ENCODE assay signal across 6 cellular contexts in the genomic region with DNA sequence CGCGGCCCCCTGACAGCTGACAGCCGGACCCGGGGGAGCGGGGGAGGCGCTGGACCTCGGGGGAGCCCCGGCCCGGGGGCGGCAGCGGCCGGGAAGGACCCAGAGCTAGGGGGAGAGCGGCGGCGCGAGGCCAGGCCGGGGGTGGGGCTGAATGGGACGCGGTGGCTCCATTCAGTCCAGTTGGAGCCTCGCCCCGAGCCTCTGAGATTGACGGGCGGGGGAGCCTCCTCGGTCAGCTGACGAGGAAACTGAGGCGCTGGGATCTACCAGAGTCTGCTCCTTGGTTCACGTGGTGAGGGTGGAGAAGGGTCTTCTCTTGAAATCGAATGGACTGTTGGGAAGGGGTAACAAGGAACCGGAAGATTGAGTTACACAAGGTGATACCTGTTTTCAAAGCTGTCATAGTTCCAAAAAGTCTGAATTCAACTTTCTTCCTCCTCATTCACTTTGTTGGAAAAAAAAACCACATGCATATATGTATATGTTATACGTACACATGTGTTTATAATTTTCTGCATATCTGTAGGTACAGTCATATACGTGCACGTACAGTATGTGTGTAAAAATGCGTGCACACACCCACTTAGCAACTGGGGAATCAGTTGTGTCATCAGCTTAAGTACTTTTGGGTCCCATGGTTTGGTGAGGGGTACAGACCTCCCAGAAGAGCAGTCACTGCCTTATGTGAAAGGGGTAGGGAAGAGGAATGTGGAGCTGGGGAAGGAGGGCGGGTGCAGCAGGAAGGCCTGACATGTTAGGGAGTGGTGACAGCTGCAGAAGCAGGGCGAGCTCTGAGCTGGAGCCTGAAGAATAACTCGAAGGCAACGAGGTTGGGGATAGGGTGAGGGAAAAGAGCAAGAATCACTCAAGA. TPM values are rescaled to one million over a fixed set of nuclear protein-coding genes. Genes with fewer than 3 reads are reported as not detected.
A peak's percentile ranks its signal among the peaks of the same experiment; 100 is the strongest.
DNase-seq lines count a peak whose midpoint lies in the region; ATAC-seq and TF ChIP-seq lines count a peak whose summit lies in the region.

No MANE protein-coding gene starts in this region.

- TF ChIP-seq CTCF in astrocyte of the cerebellum (IDR thresholded peaks at IDR 0.05; ENCODE audit: low read depth, low read length, missing control alignments): no peak

- DNase-seq in astrocyte of the cerebellum (ENCODE audit: low read depth) (no peak), myocyte (ENCODE audit: low read depth) (peak; percentile 74), 8988T (no peak), ureter (ENCODE audit: low spot score) (no peak)

- in situ Hi-C loops in astrocyte of the cerebellum (cut with HindIII; ENCODE audit: low sequenced_read_pairs): no loop called here

- peak overlapping the region; percentile 77 for H3K4me3 ChIP-seq in astrocyte of the cerebellum (ENCODE audit: low read depth, low read length)

- ATAC-seq in HG02870 (IDR thresholded peaks at IDR 0.05; ENCODE audit: unreplicated experiment): peak; percentile 16
- no peak for ATAC-seq in HG03521 (IDR thresholded peaks at IDR 0.05; ENCODE audit: unreplicated experiment)

RNA-seq across cellular contexts. Expression of a gene that starts 0.6 kb away (rescaled TPM):
- total RNA-seq in myocyte: 86.1 and 94.3 TPM in 2 replicates
- polyA plus RNA-seq in myocyte (2012): 113 TPM
- total RNA-seq in ureter: 73.4 TPM

RNA-seq across cellular contexts. Expression of a gene that starts 1.6 kb away (rescaled TPM):
- 0.45 and 1.9 TPM in 2 replicates for total RNA-seq in myocyte
- polyA plus RNA-seq in myocyte (2012): 1.6 TPM
- 17.4 TPM for total RNA-seq in ureter

RNA-seq across cellular contexts. Expression of a gene that starts 37.6 kb away (rescaled TPM):
- total RNA-seq in myocyte (0.45 TPM in 1 of 2 replicates, not detected in the other), ureter (1.4 TPM)
- 1.2 TPM for polyA plus RNA-seq in myocyte (2012)

RNA-seq across cellular contexts. Expression of a gene that starts 48.8 kb away (rescaled TPM):
- total RNA-seq in myocyte (24.2 and 28.0 TPM in 2 replicates), ureter (37.6 TPM)
- polyA plus RNA-seq in myocyte (2012): 27.0 TPM
